In genomic region chr9:131823701-131824146, GRCh38 we compare ENCODE assay signal across 13 cellular contexts.
DNase-seq lines count a peak whose midpoint lies in the region; ATAC-seq and TF ChIP-seq lines count a peak whose summit lies in the region.
"Had no signal": no experiment of that assay in that cellular context is flagged by ENCODE, and none has a peak within 500 bp of the region (broad histone marks: within the 10 kb centered on the region; RNA-seq: fewer than 3 reads in every experiment).

No MANE protein-coding gene starts in this region.

- intact Hi-C loops in PC-3 (cut with micrococcal nuclease) = no loop called here

- H2BK12ac ChIP-seq in neuronal stem cell (ENCODE audit: low read length) = no peak overlapping the region

- H3K4me1 ChIP-seq in SJCRH30 = peaks cover 2% of the 10 kb centered on the region; the same call in 1 of the 2 replicates
- peaks cover 0 to 8% of the 10 kb centered on the region in 2 donors for H3K4me1 ChIP-seq in neuronal stem cell (ENCODE audit: control insufficient read depth in 2 of 2, insufficient read depth in 1 of 2, low read depth in 1 of 2, low read length in 2 of 2)
- H3K4me1 ChIP-seq in PC-3 (ENCODE audit: insufficient read depth, low read length) = peaks cover 4% of the 10 kb centered on the region
- no peaks in the 10 kb centered on the region for H3K4me1 ChIP-seq in CD8-positive, alpha-beta memory T cell (ENCODE audit: insufficient read depth, low read length)
- H3K4me1 ChIP-seq: A549 had no signal

- no peak overlapping the region for H3K9ac ChIP-seq in neuronal stem cell (ENCODE audit: low read depth, low read length, poor library complexity)
- H3K9ac ChIP-seq in PC-3 (ENCODE audit: low read length) = no peak overlapping the region

- H2BK5ac ChIP-seq in neuronal stem cell (ENCODE audit: low read length) = no peak overlapping the region

- H3K9me3 Mint-ChIP-seq in glutamatergic neuron (ENCODE audit: unreplicated experiment) (peaks cover 5% of the 10 kb centered on the region), WTC11 (no peaks in the 10 kb centered on the region)
- H3K9me3 Mint-ChIP-seq in CD8-positive, alpha-beta memory T cell = peaks cover 0 to 1% (median 0%) of the 10 kb centered on the region in 5 donors
- H3K9me3 Mint-ChIP-seq: CD8-positive, alpha-beta T cell had no signal

- no peak for TF ChIP-seq CTCF in glutamatergic neuron (IDR thresholded peaks at IDR 0.05; ENCODE audit: partially characterized antibody, unreplicated experiment)
- TF ChIP-seq CTCF in PC-3 (conservative IDR thresholded peaks at IDR 0.05; ENCODE audit: low read depth, low read length) = no peak
- TF ChIP-seq CTCF in WTC11 (IDR thresholded peaks at IDR 0.05) = no peak

- peak overlapping the region; percentile 23 for H2BK15ac ChIP-seq in neuronal stem cell (ENCODE audit: low read length)

- H2BK120ac ChIP-seq in neuronal stem cell (ENCODE audit: low read depth, low read length) = no peak overlapping the region

- H3K23ac ChIP-seq in neuronal stem cell (ENCODE audit: low read depth, low read length, poor library complexity) = peak overlapping the region; percentile 33

- WGBS in neuronal stem cell (ENCODE audit: extremely low coverage in 2 of 2, insufficient read length in 2 of 2, insufficient replicate concordance in 1 of 2), 2 donors = no CpG with 5 or more reads among the region's 35 CpGs

- BruUV-seq in PC-3 (replicated peaks; lab: Mats Ljungman, UMichigan) = no TSS peak

- H2AFZ ChIP-seq in neuronal stem cell (ENCODE audit: low read length) (peak overlapping the region; percentile 75), PC-3 (ENCODE audit: low read length) (no peak overlapping the region)

- peak overlapping the region; percentile 71 for H2AK5ac ChIP-seq in neuronal stem cell (ENCODE audit: low read depth, low read length)

- H4K8ac ChIP-seq in neuronal stem cell (ENCODE audit: low read depth, low read length) = no peak overlapping the region

- H3K4me3 Mint-ChIP-seq in glutamatergic neuron (ENCODE audit: unreplicated experiment) = no peak overlapping the region
- no peak overlapping the region for H3K4me3 Mint-ChIP-seq in CD8-positive, alpha-beta memory T cell
- no peak overlapping the region for H3K4me3 Mint-ChIP-seq in WTC11
- H3K4me3 Mint-ChIP-seq: CD14-positive monocyte; CD8-positive, alpha-beta T cell had no signal

- H3K9me2 ChIP-seq in PC-3 (replicated peaks; ENCODE audit: low read length) = no peaks in the 10 kb centered on the region

- H3K27ac ChIP-seq in SJCRH30 (no peak overlapping the region), neuronal stem cell (replicated peaks; ENCODE audit: low read length) (no peak overlapping the region), PC-3 (ENCODE audit: low read length) (no peak overlapping the region)
- no peak overlapping the region for H3K27ac ChIP-seq in CD8-positive, alpha-beta memory T cell (ENCODE audit: low read depth, low read length)
- H3K27ac ChIP-seq: A549, HL-60 had no signal

- H3K36me3 ChIP-seq in SJCRH30 = no peaks in the 10 kb centered on the region
- H3K36me3 ChIP-seq in neuronal stem cell (replicated peaks in 1 of 2; ENCODE audit: control insufficient read depth in 2 of 2, insufficient read depth in 2 of 2, low read length in 2 of 2) = no peaks in the 10 kb centered on the region
- no peaks in the 10 kb centered on the region for H3K36me3 ChIP-seq in PC-3 (ENCODE audit: low read depth, low read length)
- H3K36me3 ChIP-seq in CD8-positive, alpha-beta memory T cell (ENCODE audit: insufficient read depth, low read length) = no peaks in the 10 kb centered on the region

- H3K79me1 ChIP-seq in neuronal stem cell (ENCODE audit: low read depth, low read length) = no peaks in the 10 kb centered on the region

- H3K4me1 Mint-ChIP-seq in glutamatergic neuron (ENCODE audit: low read depth, unreplicated experiment) (peaks cover 31% of the 10 kb centered on the region), WTC11 (peaks cover 10% of the 10 kb centered on the region; the same call in 1 of the 2 replicates)
- H3K4me1 Mint-ChIP-seq in CD8-positive, alpha-beta memory T cell = no peaks in the 10 kb centered on the region
- H3K4me1 Mint-ChIP-seq: CD14-positive monocyte had no signal

- no peak overlapping the region for H3K14ac ChIP-seq in neuronal stem cell (ENCODE audit: low read length)

- ATAC-seq in PC-3 (no peak), WTC11 (no peak)
- ATAC-seq: CD8-positive, alpha-beta T cell had no signal

- H3K36me3 Mint-ChIP-seq in glutamatergic neuron (ENCODE audit: unreplicated experiment) (no peaks in the 10 kb centered on the region), WTC11 (no peaks in the 10 kb centered on the region)
- H3K36me3 Mint-ChIP-seq in CD8-positive, alpha-beta memory T cell = peaks cover 0 to 4% (median 0%) of the 10 kb centered on the region in 3 donors
- H3K36me3 Mint-ChIP-seq: CD14-positive monocyte; CD8-positive, alpha-beta T cell had no signal

- H3K79me2 ChIP-seq in PC-3 (ENCODE audit: low read length) = no peaks in the 10 kb centered on the region

- CTCF ChIA-PET in PC-3 (lab: Charles Lee) = no interaction called here
- CTCF ChIA-PET in CD8-positive, alpha-beta memory T cell (lab: Charles Lee) = no interaction called here
- CTCF ChIA-PET in WTC11 (lab: Charles Lee) = interaction anchor here (1.4 kb wide), 1 partner anchor 435 kb away, joined by 3 read pairs; no protein-coding TSS in a partner anchor

- peaks cover 3% of the 10 kb centered on the region for H3K27me3 Mint-ChIP-seq in glutamatergic neuron (ENCODE audit: unreplicated experiment)
- H3K27me3 Mint-ChIP-seq in CD8-positive, alpha-beta memory T cell = peaks cover 13 to 57% of the 10 kb centered on the region in 2 donors
- 0 out of 2 replicates have a peak, but pooled peaks cover 4% of the 10 kb centered on the region for H3K27me3 Mint-ChIP-seq in WTC11 (ENCODE audit: low read depth)

- no peak overlapping the region for H3K4me2 ChIP-seq in neuronal stem cell (ENCODE audit: insufficient read depth, low read length, poor library complexity, severe bottlenecking)
- H3K4me2 ChIP-seq in PC-3 (ENCODE audit: low read length) = no peak overlapping the region
- H3K4me2 ChIP-seq: A549 had no signal

- no peak overlapping the region for H4K91ac ChIP-seq in neuronal stem cell (ENCODE audit: low read depth, low read length, poor library complexity)

- POLR2A ChIA-PET in PC-3 (lab: Charles Lee; ENCODE audit: unreplicated experiment) (no interaction called here), WTC11 (lab: Charles Lee) (no interaction called here)
- POLR2A ChIA-PET in CD8-positive, alpha-beta memory T cell (lab: Charles Lee) = no interaction called here

- H3K18ac ChIP-seq in neuronal stem cell (ENCODE audit: low read length) = no peak overlapping the region

- no peaks in the 10 kb centered on the region for H3F3A ChIP-seq in PC-3 (ENCODE audit: low read length, unreplicated experiment)

- H3K27me3 ChIP-seq in SJCRH30 (peaks cover 3% of the 10 kb centered on the region; the same call in 1 of the 2 replicates), neuronal stem cell (ENCODE audit: control insufficient read depth in 3 of 3, insufficient read depth in 3 of 3, low read depth in 1 of 3, low read length in 3 of 3) (peaks cover 0 to 62% (median 0%) of the 10 kb centered on the region in 3 experiments), PC-3 (ENCODE audit: low read length) (0 out of 2 replicates have a peak, but pooled peaks cover 4% of the 10 kb centered on the region)
- no peaks in the 10 kb centered on the region for H3K27me3 ChIP-seq in CD8-positive, alpha-beta memory T cell (ENCODE audit: insufficient read depth, low read length, poor library complexity, severe bottlenecking)

- H3K4me3 ChIP-seq in SJCRH30 (peak overlapping the region; percentile 42), neuronal stem cell (ENCODE audit: low read length in 2 of 2) (no peak overlapping the region), PC-3 (ENCODE audit: low read length) (no peak overlapping the region)
- H3K4me3 ChIP-seq in CD8-positive, alpha-beta memory T cell (ENCODE audit: low read length) = no peak overlapping the region
- H3K4me3 ChIP-seq: A549 had no signal

- H3K9me3 ChIP-seq in SJCRH30 (replicated peaks) (no peaks in the 10 kb centered on the region), neuronal stem cell (replicated peaks in 1 of 2; ENCODE audit: control insufficient read depth in 2 of 2, insufficient read depth in 1 of 2, low read depth in 1 of 2, low read length in 2 of 2) (no peaks in the 10 kb centered on the region), PC-3 (ENCODE audit: low read length) (no peaks in the 10 kb centered on the region)
- H3K9me3 ChIP-seq in CD8-positive, alpha-beta memory T cell (ENCODE audit: low read length) = no peaks in the 10 kb centered on the region
- H3K9me3 ChIP-seq: A549 had no signal

- H3K4ac ChIP-seq in neuronal stem cell (ENCODE audit: low read length) = no peak overlapping the region

- DNase-seq in SJCRH30 (no peak), glutamatergic neuron (peak; percentile 74), neuronal stem cell (ENCODE audit: low spot score) (no peak), PC-3 (no peak), WTC11 (ENCODE audit: low spot score) (no peak), dedifferentiated amniotic fluid mesenchymal stem cell (ENCODE audit: extremely low spot score) (no peak)
- DNase-seq in CD8-positive, alpha-beta memory T cell = no peak
- DNase-seq: CD8-positive, alpha-beta T cell; DMS53; GF-D8 had no signal

- peak overlapping the region; percentile 97 for H3K27ac Mint-ChIP-seq in glutamatergic neuron (ENCODE audit: unreplicated experiment)
- no peak overlapping the region for H3K27ac Mint-ChIP-seq in CD8-positive, alpha-beta memory T cell
- H3K27ac Mint-ChIP-seq in WTC11 = no peak overlapping the region
- H3K27ac Mint-ChIP-seq: CD14-positive monocyte; CD8-positive, alpha-beta T cell had no signal

- H4K20me1 ChIP-seq in PC-3 (ENCODE audit: low read length) = no peaks in the 10 kb centered on the region

TF ChIP-seq in WTC11, 78 proteins besides CTCF, POLR2A, EP300 and RAD21:
- no peak for TF ChIP-seq E2F4 (CRISPR knock-in tag; IDR thresholded peaks at IDR 0.05; ENCODE audit: borderline replicate concordance, low read depth)
